ENCODE assay signal across 1 cellular context in the genomic region with DNA sequence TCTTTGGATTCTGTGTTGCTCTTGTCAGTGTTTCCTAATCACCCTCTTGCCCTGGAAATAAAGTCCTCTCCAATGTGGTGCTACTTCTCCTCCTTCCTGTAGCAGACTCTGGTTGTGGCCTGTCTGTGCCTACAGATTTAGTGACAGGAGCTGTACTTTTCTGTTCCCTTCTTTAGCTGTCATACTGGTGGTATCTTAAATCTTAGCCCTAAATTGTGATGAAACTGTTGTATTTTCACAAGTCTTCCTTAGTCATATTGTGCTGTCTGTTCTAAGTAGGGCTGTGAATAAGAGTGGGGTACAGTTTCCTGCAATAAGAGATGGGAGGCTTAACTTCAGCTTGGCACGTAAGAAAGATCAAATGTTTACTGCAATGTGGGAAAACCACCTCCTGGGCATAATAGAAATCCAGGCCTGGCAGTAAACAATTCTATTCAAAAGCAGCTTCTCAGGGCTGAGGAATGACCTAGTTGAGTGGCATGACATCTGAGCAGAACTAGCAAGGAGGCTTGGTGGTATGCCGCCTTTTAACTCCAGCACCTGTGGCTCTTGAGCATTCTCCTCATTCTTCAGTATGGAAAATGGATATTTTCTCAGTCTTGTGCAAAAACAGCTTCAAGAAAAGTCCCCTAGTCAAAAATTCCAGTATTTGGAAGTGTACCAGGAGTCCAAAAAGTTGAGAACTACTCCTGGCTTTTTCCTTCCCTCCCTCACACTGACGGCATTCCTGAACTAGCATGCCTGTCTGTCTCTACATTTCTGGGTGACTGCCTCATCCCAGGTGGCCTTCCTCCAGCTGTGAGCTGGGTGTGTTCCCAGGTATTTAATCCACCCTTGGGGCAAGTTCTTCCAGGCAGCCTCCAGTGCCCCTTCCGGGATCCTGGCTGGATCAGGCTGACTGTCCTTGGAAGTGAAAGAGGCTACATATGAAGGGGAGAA.
TF ChIP-seq lines count a peak whose summit lies in the region.

No MANE protein-coding gene starts in this region.

TF ChIP-seq in H1, 55 proteins besides CTCF, POLR2A, EP300 and RAD21:
- TF ChIP-seq ASH2L (IDR thresholded peaks at IDR 0.05; ENCODE audit: low read length): peak; percentile 23
- TF ChIP-seq, protein P1, sequence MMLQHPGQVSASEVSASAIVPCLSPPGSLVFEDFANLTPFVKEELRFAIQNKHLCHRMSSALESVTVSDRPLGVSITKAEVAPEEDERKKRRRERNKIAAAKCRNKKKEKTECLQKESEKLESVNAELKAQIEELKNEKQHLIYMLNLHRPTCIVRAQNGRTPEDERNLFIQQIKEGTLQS (IDR thresholded peaks at IDR 0.05; ENCODE audit: insufficient read depth, low read depth, low read length): no peak
- 0 out of 2 replicates have a peak, but pooled peaks have one; percentile 49 for TF ChIP-seq JUND (IDR thresholded peaks at IDR 0.05; ENCODE audit: low read length)
- TF ChIP-seq SIN3A (conservative IDR thresholded peaks at IDR 0.05 in 1 of 2, IDR thresholded peaks at IDR 0.05 in 1 of 2; ENCODE audit: low read depth in 1 of 2, low read length in 2 of 2): 0 out of 4 replicates have a peak, but pooled peaks of 1 of the 2 experiments have one; percentile 46
- 0 out of 2 replicates have a peak, but pooled peaks have one; percentile 8 for TF ChIP-seq TCF12 (IDR thresholded peaks at IDR 0.05; ENCODE audit: low read depth, low read length)
- peak in 1 of 2 experiments; percentile 5; a peak in 1 of 4 replicates for TF ChIP-seq HDAC2 (IDR thresholded peaks at IDR 0.05; ENCODE audit: borderline replicate concordance in 1 of 2, low read depth in 2 of 2, low read length in 2 of 2)
- no peak for TF ChIP-seq SP2 (IDR thresholded peaks at IDR 0.05; ENCODE audit: low read length)
- TF ChIP-seq TBP (IDR thresholded peaks at IDR 0.05; ENCODE audit: low read depth, low read length): no peak
